Comparison of ENCODE assay signal across 8 cellular contexts in genomic region chr11:34104680-34105078, GRCh38. TPM values are rescaled to one million over a fixed set of nuclear protein-coding genes. Genes with fewer than 3 reads are reported as not detected.
DNase-seq lines count a peak whose midpoint lies in the region; ATAC-seq and TF ChIP-seq lines count a peak whose summit lies in the region.

No MANE protein-coding gene starts in this region.

- POLR2A ChIA-PET in RWPE1 (lab: Yijun Ruan, JAX; ENCODE audit: low non-redundant PET) = no interaction called here

- peak overlapping the region; percentile 96 for H3K9ac ChIP-seq in rectal smooth muscle tissue (ENCODE audit: low read length)

- no peak for TF ChIP-seq EP300 in esophagus muscularis mucosa (IDR thresholded peaks at IDR 0.05)

- intact Hi-C loops in esophagus muscularis mucosa (cut with DNase I) = loop anchor here (2.0 to 10.0 kb wide), 3 partner anchors 52 to 330 kb away; partner anchors contain the start of gene CAT

- H3K4me1 ChIP-seq in esophagus muscularis mucosa = peaks cover 19 to 31% (median 26%) of the 10 kb centered on the region in 4 donors
- H3K4me1 ChIP-seq in rectal smooth muscle tissue (ENCODE audit: control insufficient read depth, insufficient read depth, low read length) = peaks cover 7% of the 10 kb centered on the region

- ATAC-seq in HG03175 (IDR thresholded peaks at IDR 0.05; ENCODE audit: unreplicated experiment) = no peak

- H3K36me3 ChIP-seq in GM06990 (ENCODE audit: control insufficient read depth, insufficient read depth, low read length) (peaks cover 3% of the 10 kb centered on the region), esophagus muscularis mucosa (peaks cover 17 to 60% (median 37%) of the 10 kb centered on the region in 4 donors), rectal smooth muscle tissue (ENCODE audit: control insufficient read depth, insufficient read depth, low read length) (peaks cover 14% of the 10 kb centered on the region)

- no peaks in the 10 kb centered on the region for H3K9me3 ChIP-seq in esophagus muscularis mucosa

- 14% methylated on average over 6 of the region's 6 CpGs for WGBS in esophagus muscularis mucosa

- TF ChIP-seq POLR2A in esophagus muscularis mucosa (IDR thresholded peaks at IDR 0.05; ENCODE audit: low read depth) = no peak

- DNase-seq in GM06990 (ENCODE audit: extremely low read depth, insufficient read length) = no peak
- no peak for DNase-seq in RWPE1 (ENCODE audit: low spot score)
- no peak for DNase-seq in esophagus muscularis mucosa (ENCODE audit: extremely low spot score)
- DNase-seq in amygdala (lab: John Stamatoyannopoulos, UW) = no peak
- DNase-seq in stimulated activated CD4-positive, alpha-beta T cell treated with anti-CD3 and anti-CD28 coated beads, Interleukin-15, amount 100 ng/mL, for 24 hours = no peak
- DNase-seq in putamen (ENCODE audit: low spot score) = no peak

- CTCF ChIA-PET in RWPE1 (lab: Yijun Ruan, JAX) = interaction anchor here (0.5 to 0.7 kb wide), 2 partner anchors 374 to 1067 kb away, joined by 3 read pairs; no protein-coding TSS in a partner anchor

- H3K27ac ChIP-seq in RWPE1 = peak overlapping the region; percentile 92
- peak overlapping the region; percentile 89 to 92 (median 90) for H3K27ac ChIP-seq in esophagus muscularis mucosa (replicated peaks in 1 of 4)
- peak overlapping the region; percentile 97 for H3K27ac ChIP-seq in rectal smooth muscle tissue (ENCODE audit: low read depth, low read length)

- H3K4me3 ChIP-seq in GM06990 (replicated peaks; ENCODE audit: low read depth, low read length) (peak overlapping the region; percentile 96), esophagus muscularis mucosa (peak overlapping the region; percentile 66 to 95 (median 74)), rectal smooth muscle tissue (ENCODE audit: low read length) (peak overlapping the region; percentile 94)

- H3K27me3 ChIP-seq in GM06990 (replicated peaks; ENCODE audit: control insufficient read depth, insufficient read depth, low read length) (no peaks in the 10 kb centered on the region), esophagus muscularis mucosa (no peaks in the 10 kb centered on the region), rectal smooth muscle tissue (ENCODE audit: control insufficient read depth, insufficient read depth, low read length) (no peaks in the 10 kb centered on the region)

- TF ChIP-seq CTCF in GM06990 (IDR thresholded peaks at IDR 0.05; ENCODE audit: insufficient read depth, low read length, poor library complexity, severe bottlenecking) (no peak), RWPE1 (conservative IDR thresholded peaks at IDR 0.05; ENCODE audit: low read depth) (no peak), esophagus muscularis mucosa (IDR thresholded peaks at IDR 0.05) (no peak)

RNA-seq across cellular contexts. Expression of gene NAT10, which starts 0.8 kb away (rescaled TPM):
- total RNA-seq in esophagus muscularis mucosa = 10 to 100 TPM; 19.9 to 27.2 (median 20.6) TPM

RNA-seq across cellular contexts. Expression of gene CAPRIN1, which starts 53.1 kb away (rescaled TPM):
- 100 to 1,000 TPM in 3 of 4 donors, 10 to 100 TPM in 1; 99.9 to 152 (median 103) TPM for total RNA-seq in esophagus muscularis mucosa
